In genomic region chr15:92654662-92655061, GRCh38 we compare ENCODE assay signal across 8 cellular contexts. TPM values are rescaled to one million over a fixed set of nuclear protein-coding genes. Genes with fewer than 3 reads are reported as not detected.
DNase-seq lines count a peak whose midpoint lies in the region; ATAC-seq lines count a peak whose summit lies in the region.
"Had no signal": no experiment of that assay in that cellular context is flagged by ENCODE, and none has a peak within 500 bp of the region (broad histone marks: within the 10 kb centered on the region; RNA-seq: fewer than 3 reads in every experiment).

No MANE protein-coding gene starts in this region.

- 59% methylated on average over 5 of the region's 7 CpGs for WGBS in HUES64
- 75 to 85% methylated on average over 5 of the region's 7 CpGs for WGBS in ectodermal cell, 2 experiments

- H3K27ac ChIP-seq in HUES64 (ENCODE audit: low read depth, low read length) = no peak overlapping the region
- no peak overlapping the region for H3K27ac ChIP-seq in ectodermal cell (ENCODE audit: insufficient read depth, low read depth, low read length, poor library complexity, severe bottlenecking)
- no peak overlapping the region for H3K27ac ChIP-seq in rectal smooth muscle tissue (ENCODE audit: low read depth, low read length)

- DNase-seq in DMS53 (lab: John Stamatoyannopoulos, UW) = peak; percentile 65
- DNase-seq in SKM-1 (lab: John Stamatoyannopoulos, UW; ENCODE audit: unreplicated experiment) = no peak
- no peak for DNase-seq in HuH-7.5 (ENCODE audit: low spot score)
- DNase-seq: activated CD4-positive, CD25-positive, alpha-beta regulatory T cell treated with anti-CD3 and anti-CD28 coated beads, Interleukin-2, amount 50 U/mL, for 72 hours had no signal

- H3K9me3 ChIP-seq in HUES64 (ENCODE audit: insufficient read depth, low read depth, low read length) (peaks cover 4% of the 10 kb centered on the region; the same call in 1 of the 2 replicates), ectodermal cell (ENCODE audit: control insufficient read depth, low read length) (no peaks in the 10 kb centered on the region)

- peak overlapping the region; percentile 69 for H3K4me3 ChIP-seq in HUES64 (ENCODE audit: low read length)
- peak overlapping the region; percentile 57 for H3K4me3 ChIP-seq in ectodermal cell (ENCODE audit: insufficient read depth, low read depth, low read length)
- peak overlapping the region; percentile 69 for H3K4me3 ChIP-seq in rectal smooth muscle tissue (ENCODE audit: low read length)

- H3K4me1 ChIP-seq in HUES64 (ENCODE audit: insufficient read depth, low read length) = peaks cover 25% of the 10 kb centered on the region
- peaks cover 22% of the 10 kb centered on the region for H3K4me1 ChIP-seq in ectodermal cell (ENCODE audit: control insufficient read depth, insufficient read depth, low read length)
- H3K4me1 ChIP-seq in rectal smooth muscle tissue (ENCODE audit: control insufficient read depth, insufficient read depth, low read length) = no peaks in the 10 kb centered on the region

- H3K27me3 ChIP-seq in HUES64 (ENCODE audit: insufficient read depth, low read length) (peaks cover 23% of the 10 kb centered on the region), ectodermal cell (ENCODE audit: control insufficient read depth, insufficient read depth, low read length, poor library complexity, severe bottlenecking) (peaks cover 9% of the 10 kb centered on the region), rectal smooth muscle tissue (ENCODE audit: control insufficient read depth, insufficient read depth, low read length) (no peaks in the 10 kb centered on the region)

- H3K9ac ChIP-seq in HUES64 (ENCODE audit: low read depth, low read length) (no peak overlapping the region), rectal smooth muscle tissue (ENCODE audit: low read length) (no peak overlapping the region)

- ATAC-seq in HG03442 (IDR thresholded peaks at IDR 0.05; ENCODE audit: unreplicated experiment) = no peak

- peaks cover 9% of the 10 kb centered on the region for H3K36me3 ChIP-seq in HUES64 (ENCODE audit: insufficient read depth, low read length)
- H3K36me3 ChIP-seq in ectodermal cell (ENCODE audit: control insufficient read depth, insufficient read depth, low read length) = peaks cover 3% of the 10 kb centered on the region
- no peaks in the 10 kb centered on the region for H3K36me3 ChIP-seq in rectal smooth muscle tissue (ENCODE audit: control insufficient read depth, insufficient read depth, low read length)

RNA-seq across cellular contexts. Expression of gene FAM174B, which starts 0.9 kb away (rescaled TPM):
- polyA plus RNA-seq in HUES64 (2013, experiment 1 of 2) = 23.0 TPM
- polyA plus RNA-seq in HUES64 (2013, experiment 2 of 2) = 22.2 TPM
- polyA plus RNA-seq in ectodermal cell (2013, experiment 1 of 4) = 31.8 TPM
- polyA plus RNA-seq in ectodermal cell (2013, experiment 2 of 4) = 32.7 TPM
- polyA plus RNA-seq in ectodermal cell (2013, experiment 3 of 4) = 21.0 TPM
- 28.2 TPM for polyA plus RNA-seq in ectodermal cell (2013, experiment 4 of 4)
